31 cellular contexts compared by ENCODE assay signal in genomic region chr3:127967296-127967695, GRCh38. TPM values are rescaled to one million over a fixed set of nuclear protein-coding genes. Genes with fewer than 3 reads are reported as not detected.
"Had no signal": no experiment of that assay in that cellular context is flagged by ENCODE, and none has a peak within 500 bp of the region (broad histone marks: within the 10 kb centered on the region; RNA-seq: fewer than 3 reads in every experiment).

No MANE protein-coding gene starts in this region.

- H3K4me1 Mint-ChIP-seq: naive thymus-derived CD4-positive, alpha-beta T cell; neural progenitor cell; stimulated activated effector memory CD8-positive, alpha-beta T cell treated with anti-CD3 and anti-CD28 coated beads, Interleukin-12 subunit alpha, Interleukin-12 subunit beta, amount 100 ng/mL, for 72 hours had no signal

- H3K4me3 Mint-ChIP-seq: effector memory CD8-positive, alpha-beta T cell; naive thymus-derived CD4-positive, alpha-beta T cell; nephron; neural progenitor cell; stimulated activated effector memory CD8-positive, alpha-beta T cell treated with anti-CD3 and anti-CD28 coated beads, Interleukin-12 subunit alpha, Interleukin-12 subunit beta, amount 100 ng/mL, for 72 hours had no signal

- H3K9me3 ChIP-seq: esophagus squamous epithelium, gastrocnemius medialis, left lung, prostate gland, right atrium auricular region, testis, upper lobe of left lung had no signal

- H3K27ac ChIP-seq: esophagus squamous epithelium, gastrocnemius medialis, left lung, neural progenitor cell, prostate gland, right atrium auricular region, testis, tibial nerve, upper lobe of left lung had no signal

- ATAC-seq: effector memory CD8-positive, alpha-beta T cell; gastrocnemius medialis; left cardiac atrium; left lung; naive thymus-derived CD4-positive, alpha-beta T cell; sciatic nerve; stimulated activated effector memory CD8-positive, alpha-beta T cell treated with anti-CD3 and anti-CD28 coated beads, Interleukin-12 subunit alpha, Interleukin-12 subunit beta, amount 100 ng/mL, for 72 hours had no signal

- H3K4me2 ChIP-seq: neural progenitor cell, smooth muscle cell had no signal

- H3K4me3 ChIP-seq: esophagus squamous epithelium, gastrocnemius medialis, left lung, neural progenitor cell, prostate gland, right atrium auricular region, smooth muscle cell, testis, tibial nerve, upper lobe of left lung had no signal

- H3K9ac ChIP-seq: neural progenitor cell had no signal

- H2AFZ ChIP-seq: neural progenitor cell had no signal

- H3K36me3 Mint-ChIP-seq: naive thymus-derived CD4-positive, alpha-beta T cell; neural progenitor cell; stimulated activated effector memory CD8-positive, alpha-beta T cell treated with anti-CD3 and anti-CD28 coated beads, Interleukin-12 subunit alpha, Interleukin-12 subunit beta, amount 100 ng/mL, for 72 hours had no signal

- H3K27me3 ChIP-seq: gastrocnemius medialis, right atrium auricular region, testis, tibial nerve, upper lobe of left lung had no signal

- H3K27ac Mint-ChIP-seq: effector memory CD8-positive, alpha-beta T cell; naive thymus-derived CD4-positive, alpha-beta T cell; nephron; neural progenitor cell; stimulated activated effector memory CD8-positive, alpha-beta T cell treated with anti-CD3 and anti-CD28 coated beads, Interleukin-12 subunit alpha, Interleukin-12 subunit beta, amount 100 ng/mL, for 72 hours had no signal

- H3K4me1 ChIP-seq: esophagus squamous epithelium, left lung, neural progenitor cell, prostate gland, testis, tibial nerve, upper lobe of left lung had no signal

- DNase-seq: cortex of kidney; effector memory CD8-positive, alpha-beta T cell; erythroblast; esophagus squamous epithelium; foreskin fibroblast; gastrocnemius medialis; head of caudate nucleus; left cardiac atrium; left lung; mesendoderm; midbrain; naive thymus-derived CD4-positive, alpha-beta T cell; stimulated activated CD4-positive, alpha-beta T cell treated with anti-CD3 and anti-CD28 coated beads, Interleukin-12 subunit alpha, Interleukin-12 subunit beta, amount 100 ng/mL, for 4 hours; stimulated activated CD4-positive, alpha-beta T cell treated with anti-CD3 and anti-CD28 coated beads, Interleukin-1b, Interleukin-23, amount 100 ng/mL, for 48 hours; stimulated activated CD4-positive, alpha-beta T cell treated with anti-CD3 and anti-CD28 coated beads, Interleukin-4, amount 100 ng/mL, for 24 hours; stimulated activated naive CD4-positive, alpha-beta T cell treated with Interleukin-2 at 50 U/mL for 16 hours; substantia nigra; testis; upper lobe of left lung had no signal

- H3K36me3 ChIP-seq: esophagus squamous epithelium, gastrocnemius medialis, left lung, neural progenitor cell, prostate gland, right atrium auricular region, tibial nerve, upper lobe of left lung had no signal

- H3K9me3 Mint-ChIP-seq: effector memory CD8-positive, alpha-beta T cell; naive thymus-derived CD4-positive, alpha-beta T cell; nephron; stimulated activated effector memory CD8-positive, alpha-beta T cell treated with anti-CD3 and anti-CD28 coated beads, Interleukin-12 subunit alpha, Interleukin-12 subunit beta, amount 100 ng/mL, for 72 hours had no signal

RNA-seq across cellular contexts. Expression of gene KBTBD12, which starts 52.3 kb away (rescaled TPM):
- total RNA-seq: dermis microvascular lymphatic vessel endothelial cell; glomerular endothelial cell; lung microvascular endothelial cell; naive thymus-derived CD4-positive, alpha-beta T cell; osteoblast; smooth muscle cell had no signal
- polyA plus RNA-seq: naive thymus-derived CD4-positive, alpha-beta T cell; smooth muscle cell had no signal
